Comparison of ENCODE assay signal across 18 cellular contexts in the genomic region with DNA sequence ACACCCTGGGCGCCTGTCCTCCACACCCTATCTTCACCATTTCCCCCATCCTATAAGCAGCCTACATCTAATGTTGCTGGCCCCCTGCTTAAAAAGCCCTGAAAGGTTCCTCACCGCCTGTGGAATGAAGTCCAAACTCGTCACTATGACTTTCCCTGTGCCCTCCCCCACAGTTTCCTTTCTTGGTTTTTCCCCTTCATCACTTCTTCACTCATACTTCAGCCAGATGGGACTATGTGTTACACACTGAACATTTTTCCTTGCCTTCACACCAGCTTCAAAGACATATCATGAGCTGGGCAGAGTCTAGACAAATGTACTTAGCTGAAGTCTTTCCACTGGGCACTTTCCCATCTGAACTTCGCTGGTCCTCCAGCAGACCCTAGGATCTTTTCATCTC. TPM values are rescaled to one million over a fixed set of nuclear protein-coding genes. Genes with fewer than 3 reads are reported as not detected.
"Had no signal": no experiment of that assay in that cellular context is flagged by ENCODE, and none has a peak within 500 bp of the region (broad histone marks: within the 10 kb centered on the region; RNA-seq: fewer than 3 reads in every experiment).

No MANE protein-coding gene starts in this region.

- H3K27me3 ChIP-seq: ovary, SJCRH30 had no signal

- H3K36me3 ChIP-seq: adrenal gland, left lung, ovary, SJCRH30, transverse colon had no signal

- H3K27ac ChIP-seq: adrenal gland, left lung, ovary, SJCRH30, transverse colon, VCaP had no signal

- ATAC-seq: activated CD4-positive, alpha-beta T cell treated with anti-CD3 and anti-CD28 coated beads for 36 hours; activated CD8-positive, alpha-beta T cell treated with anti-CD3 and anti-CD28 coated beads for 36 hours; effector memory CD8-positive, alpha-beta T cell; left lung had no signal

- H3K4me3 Mint-ChIP-seq: activated CD4-positive, alpha-beta T cell treated with anti-CD3 and anti-CD28 coated beads for 36 hours; activated CD8-positive, alpha-beta T cell treated with anti-CD3 and anti-CD28 coated beads for 36 hours; activated naive CD4-positive, alpha-beta T cell treated with anti-CD3 and anti-CD28 coated beads for 36 hours; dendritic cell treated with granulocyte-macrophage colony-stimulating factor and Interleukin-4, amounts not matched to agents 40 ng/mL and 50 ng/mL, for 4 days; memory B cell had no signal

- H3K36me3 Mint-ChIP-seq: memory B cell had no signal

- H3K4me3 ChIP-seq: adrenal gland, left lung, ovary, SJCRH30, transverse colon had no signal

- H3K9me3 ChIP-seq: adrenal gland, ovary, transverse colon had no signal

- DNase-seq: activated CD4-positive, alpha-beta T cell treated with anti-CD3 and anti-CD28 coated beads for 36 hours; activated CD8-positive, alpha-beta T cell treated with anti-CD3 and anti-CD28 coated beads for 36 hours; activated naive CD4-positive, alpha-beta T cell treated with anti-CD3 and anti-CD28 coated beads for 36 hours; central memory CD4-positive, alpha-beta T cell; effector memory CD8-positive, alpha-beta T cell; erythroblast; left lung; ovary; SJCRH30; stimulated activated CD4-positive, alpha-beta T cell treated with anti-CD3 and anti-CD28 coated beads, Interleukin-2, amount 100 ng/mL, for 48 hours; stimulated activated CD8-positive, alpha-beta memory T cell treated with anti-CD3 and anti-CD28 coated beads, Interleukin-4, amount 100 ng/mL, for 48 hours; T-helper 9 cell; transverse colon had no signal

- H3K4me1 Mint-ChIP-seq: memory B cell had no signal

- H3K4me1 ChIP-seq: SJCRH30 had no signal

- H3K27ac Mint-ChIP-seq: activated CD4-positive, alpha-beta T cell treated with anti-CD3 and anti-CD28 coated beads for 36 hours; activated CD8-positive, alpha-beta T cell treated with anti-CD3 and anti-CD28 coated beads for 36 hours; activated naive CD4-positive, alpha-beta T cell treated with anti-CD3 and anti-CD28 coated beads for 36 hours; dendritic cell treated with granulocyte-macrophage colony-stimulating factor and Interleukin-4, amounts not matched to agents 40 ng/mL and 50 ng/mL, for 4 days; effector memory CD8-positive, alpha-beta T cell; memory B cell had no signal

RNA-seq across cellular contexts. Expression of a gene that starts 1.5 kb away (rescaled TPM):
- total RNA-seq: activated CD4-positive, alpha-beta T cell treated with anti-CD3 and anti-CD28 coated beads for 36 hours; activated CD8-positive, alpha-beta T cell treated with anti-CD3 and anti-CD28 coated beads for 36 hours; activated naive CD4-positive, alpha-beta T cell treated with anti-CD3 and anti-CD28 coated beads for 36 hours; adrenal gland; SJCRH30 had no signal
- polyA plus RNA-seq: keratinocyte had no signal
